Comparison of ENCODE assay signal across 2 cellular contexts in the genomic region with DNA sequence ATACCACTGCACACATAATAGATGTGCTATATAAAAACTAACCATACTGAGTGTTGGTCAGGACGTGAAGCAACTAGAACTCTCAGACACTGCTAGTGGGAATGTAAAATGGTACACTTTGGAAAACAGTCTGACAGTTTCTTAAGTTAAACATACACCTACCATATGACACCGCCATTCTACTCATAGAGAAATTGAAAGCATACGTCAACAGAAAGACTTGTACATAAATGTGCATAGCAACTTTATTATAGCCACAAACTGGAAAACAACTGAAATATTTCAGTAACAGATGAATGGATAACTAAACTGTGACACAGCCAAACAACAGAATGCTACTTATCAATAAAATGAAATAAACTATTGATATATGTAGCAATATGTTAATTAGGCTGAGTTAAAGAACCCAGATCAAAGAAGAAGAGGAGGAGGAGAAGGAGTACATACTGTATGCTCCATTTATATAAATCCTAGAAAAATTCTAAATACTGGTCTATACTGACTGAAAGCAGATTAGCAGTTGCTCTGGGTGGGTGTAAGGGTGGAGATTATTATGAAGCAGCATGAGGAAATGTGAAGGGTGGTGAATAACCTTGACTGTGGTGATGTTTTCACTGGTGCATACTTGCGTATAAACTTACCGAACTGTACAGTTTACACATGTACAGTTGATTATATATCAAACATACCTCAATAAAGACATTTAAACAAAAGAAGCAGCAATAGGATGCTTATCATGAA.
TF ChIP-seq lines count a peak whose summit lies in the region.

No MANE protein-coding gene starts in this region.

TF ChIP-seq in IMR-90, 13 proteins besides CTCF, POLR2A, EP300 and RAD21 (continued from another document):
- TF ChIP-seq, protein P1, sequence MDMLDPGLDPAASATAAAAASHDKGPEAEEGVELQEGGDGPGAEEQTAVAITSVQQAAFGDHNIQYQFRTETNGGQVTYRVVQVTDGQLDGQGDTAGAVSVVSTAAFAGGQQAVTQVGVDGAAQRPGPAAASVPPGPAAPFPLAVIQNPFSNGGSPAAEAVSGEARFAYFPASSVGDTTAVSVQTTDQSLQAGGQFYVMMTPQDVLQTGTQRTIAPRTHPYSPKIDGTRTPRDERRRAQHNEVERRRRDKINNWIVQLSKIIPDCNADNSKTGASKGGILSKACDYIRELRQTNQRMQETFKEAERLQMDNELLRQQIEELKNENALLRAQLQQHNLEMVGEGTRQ (IDR thresholded peaks at IDR 0.05; ENCODE audit: low read depth, low read length) = no peak

TF ChIP-seq in SK-N-SH treated with all-trans-retinoic acid at 6 μM for 48 hours, 23 proteins besides CTCF, POLR2A, EP300 and RAD21 (continued from another document):
- TF ChIP-seq, protein P2, sequence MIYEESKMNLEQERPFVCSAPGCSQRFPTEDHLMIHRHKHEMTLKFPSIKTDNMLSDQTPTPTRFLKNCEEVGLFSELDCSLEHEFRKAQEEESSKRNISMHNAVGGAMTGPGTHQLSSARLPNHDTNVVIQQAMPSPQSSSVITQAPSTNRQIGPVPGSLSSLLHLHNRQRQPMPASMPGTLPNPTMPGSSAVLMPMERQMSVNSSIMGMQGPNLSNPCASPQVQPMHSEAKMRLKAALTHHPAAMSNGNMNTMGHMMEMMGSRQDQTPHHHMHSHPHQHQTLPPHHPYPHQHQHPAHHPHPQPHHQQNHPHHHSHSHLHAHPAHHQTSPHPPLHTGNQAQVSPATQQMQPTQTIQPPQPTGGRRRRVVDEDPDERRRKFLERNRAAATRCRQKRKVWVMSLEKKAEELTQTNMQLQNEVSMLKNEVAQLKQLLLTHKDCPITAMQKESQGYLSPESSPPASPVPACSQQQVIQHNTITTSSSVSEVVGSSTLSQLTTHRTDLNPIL (CRISPR knock-in tag; IDR thresholded peaks at IDR 0.05; ENCODE audit: low read depth) = no peak
- no peak for TF ChIP-seq ARNTL (CRISPR knock-in tag; IDR thresholded peaks at IDR 0.05; ENCODE audit: borderline replicate concordance, low read depth)
- TF ChIP-seq, protein P3, sequence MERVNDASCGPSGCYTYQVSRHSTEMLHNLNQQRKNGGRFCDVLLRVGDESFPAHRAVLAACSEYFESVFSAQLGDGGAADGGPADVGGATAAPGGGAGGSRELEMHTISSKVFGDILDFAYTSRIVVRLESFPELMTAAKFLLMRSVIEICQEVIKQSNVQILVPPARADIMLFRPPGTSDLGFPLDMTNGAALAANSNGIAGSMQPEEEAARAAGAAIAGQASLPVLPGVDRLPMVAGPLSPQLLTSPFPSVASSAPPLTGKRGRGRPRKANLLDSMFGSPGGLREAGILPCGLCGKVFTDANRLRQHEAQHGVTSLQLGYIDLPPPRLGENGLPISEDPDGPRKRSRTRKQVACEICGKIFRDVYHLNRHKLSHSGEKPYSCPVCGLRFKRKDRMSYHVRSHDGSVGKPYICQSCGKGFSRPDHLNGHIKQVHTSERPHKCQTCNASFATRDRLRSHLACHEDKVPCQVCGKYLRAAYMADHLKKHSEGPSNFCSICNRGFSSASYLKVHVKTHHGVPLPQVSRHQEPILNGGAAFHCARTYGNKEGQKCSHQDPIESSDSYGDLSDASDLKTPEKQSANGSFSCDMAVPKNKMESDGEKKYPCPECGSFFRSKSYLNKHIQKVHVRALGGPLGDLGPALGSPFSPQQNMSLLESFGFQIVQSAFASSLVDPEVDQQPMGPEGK (CRISPR knock-in tag; IDR thresholded peaks at IDR 0.05; ENCODE audit: borderline replicate concordance) = no peak
- no peak for TF ChIP-seq ZFP3 (CRISPR knock-in tag; IDR thresholded peaks at IDR 0.05)
- TF ChIP-seq, protein P4, sequence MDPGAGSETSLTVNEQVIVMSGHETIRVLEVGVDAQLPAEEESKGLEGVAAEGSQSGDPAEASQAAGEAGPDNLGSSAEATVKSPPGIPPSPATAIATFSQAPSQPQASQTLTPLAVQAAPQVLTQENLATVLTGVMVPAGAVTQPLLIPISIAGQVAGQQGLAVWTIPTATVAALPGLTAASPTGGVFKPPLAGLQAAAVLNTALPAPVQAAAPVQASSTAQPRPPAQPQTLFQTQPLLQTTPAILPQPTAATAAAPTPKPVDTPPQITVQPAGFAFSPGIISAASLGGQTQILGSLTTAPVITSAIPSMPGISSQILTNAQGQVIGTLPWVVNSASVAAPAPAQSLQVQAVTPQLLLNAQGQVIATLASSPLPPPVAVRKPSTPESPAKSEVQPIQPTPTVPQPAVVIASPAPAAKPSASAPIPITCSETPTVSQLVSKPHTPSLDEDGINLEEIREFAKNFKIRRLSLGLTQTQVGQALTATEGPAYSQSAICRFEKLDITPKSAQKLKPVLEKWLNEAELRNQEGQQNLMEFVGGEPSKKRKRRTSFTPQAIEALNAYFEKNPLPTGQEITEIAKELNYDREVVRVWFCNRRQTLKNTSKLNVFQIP (CRISPR knock-in tag; IDR thresholded peaks at IDR 0.05; ENCODE audit: borderline replicate concordance, low read depth) = no peak
- TF ChIP-seq RARB (CRISPR knock-in tag; IDR thresholded peaks at IDR 0.05) = no peak
